In the genomic region with DNA sequence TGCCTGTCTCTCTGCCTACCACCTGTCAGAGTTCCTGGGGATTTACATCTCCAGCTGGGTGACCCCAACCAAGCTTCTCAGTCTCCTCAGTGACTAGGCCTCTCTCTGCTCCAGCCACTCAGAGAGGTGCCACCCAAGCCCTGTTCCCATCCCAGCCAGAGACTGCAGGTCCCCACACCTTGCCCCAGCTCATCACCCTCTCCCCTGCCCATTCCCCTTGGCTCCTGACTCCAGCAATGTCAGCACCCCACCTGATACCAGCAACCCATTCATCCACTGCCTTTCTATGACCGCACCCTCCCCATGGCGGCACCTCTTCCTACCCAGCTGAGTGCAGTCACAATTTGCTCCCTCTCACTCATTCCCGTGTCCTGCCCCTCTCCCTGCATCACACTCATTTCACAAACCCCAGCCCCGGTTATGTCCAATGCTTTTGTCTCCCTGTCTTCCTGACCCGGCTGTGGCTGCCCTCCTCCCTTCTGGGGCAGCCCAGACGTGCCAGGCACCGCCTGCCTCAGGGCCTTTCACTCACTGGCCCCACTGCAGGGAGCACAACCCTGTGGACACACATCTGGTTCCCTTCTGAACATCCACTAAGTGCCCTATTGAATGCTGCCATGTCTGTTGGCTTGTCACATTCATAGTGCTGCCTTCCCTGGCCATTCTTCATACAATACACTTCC, we compare ENCODE assay signal across 1 cellular context.
TF ChIP-seq lines count a peak whose summit lies in the region.

No MANE protein-coding gene starts in this region.

TF ChIP-seq in SK-N-SH treated with all-trans-retinoic acid at 6 μM for 48 hours, 23 proteins besides CTCF, POLR2A, EP300 and RAD21 (continued from another document):
- TF ChIP-seq TOX (CRISPR knock-in tag; IDR thresholded peaks at IDR 0.05; ENCODE audit: borderline replicate concordance) (no peak), SNAI2 (CRISPR knock-in tag; IDR thresholded peaks at IDR 0.05) (no peak), ZNF565 (CRISPR knock-in tag; conservative IDR thresholded peaks at IDR 0.05; ENCODE audit: low read depth) (no peak), ARNTL (CRISPR knock-in tag; IDR thresholded peaks at IDR 0.05; ENCODE audit: borderline replicate concordance, low read depth) (no peak), ZNF70 (CRISPR knock-in tag; IDR thresholded peaks at IDR 0.05) (no peak)
- TF ChIP-seq, protein P1, sequence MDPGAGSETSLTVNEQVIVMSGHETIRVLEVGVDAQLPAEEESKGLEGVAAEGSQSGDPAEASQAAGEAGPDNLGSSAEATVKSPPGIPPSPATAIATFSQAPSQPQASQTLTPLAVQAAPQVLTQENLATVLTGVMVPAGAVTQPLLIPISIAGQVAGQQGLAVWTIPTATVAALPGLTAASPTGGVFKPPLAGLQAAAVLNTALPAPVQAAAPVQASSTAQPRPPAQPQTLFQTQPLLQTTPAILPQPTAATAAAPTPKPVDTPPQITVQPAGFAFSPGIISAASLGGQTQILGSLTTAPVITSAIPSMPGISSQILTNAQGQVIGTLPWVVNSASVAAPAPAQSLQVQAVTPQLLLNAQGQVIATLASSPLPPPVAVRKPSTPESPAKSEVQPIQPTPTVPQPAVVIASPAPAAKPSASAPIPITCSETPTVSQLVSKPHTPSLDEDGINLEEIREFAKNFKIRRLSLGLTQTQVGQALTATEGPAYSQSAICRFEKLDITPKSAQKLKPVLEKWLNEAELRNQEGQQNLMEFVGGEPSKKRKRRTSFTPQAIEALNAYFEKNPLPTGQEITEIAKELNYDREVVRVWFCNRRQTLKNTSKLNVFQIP (CRISPR knock-in tag; IDR thresholded peaks at IDR 0.05; ENCODE audit: borderline replicate concordance, low read depth), result no peak
